In genomic region chr21:34614443-34614692, GRCh38 we compare ENCODE assay signal across 8 cellular contexts. TPM values are rescaled to one million over a fixed set of nuclear protein-coding genes. Genes with fewer than 3 reads are reported as not detected.
DNase-seq lines count a peak whose midpoint lies in the region; ATAC-seq and TF ChIP-seq lines count a peak whose summit lies in the region.

No MANE protein-coding gene starts in this region.

- TF ChIP-seq CTCF in heart left ventricle (IDR thresholded peaks at IDR 0.05) (no peak), lower leg skin (IDR thresholded peaks at IDR 0.05) (no peak), upper lobe of left lung (IDR thresholded peaks at IDR 0.05) (no peak)

- TF ChIP-seq POLR2A in heart left ventricle (IDR thresholded peaks at IDR 0.05) (no peak), lower leg skin (IDR thresholded peaks at IDR 0.05) (no peak), upper lobe of left lung (IDR thresholded peaks at IDR 0.05) (no peak)

- H3K9ac ChIP-seq in adipocyte (ENCODE audit: low read length) = peak overlapping the region; percentile 85

- TF ChIP-seq EP300 in upper lobe of left lung (IDR thresholded peaks at IDR 0.05) = no peak

- no peaks in the 10 kb centered on the region for H3K9me3 ChIP-seq in heart left ventricle
- H3K9me3 ChIP-seq in adipocyte (ENCODE audit: control insufficient read depth, low read length) = no peaks in the 10 kb centered on the region
- no peaks in the 10 kb centered on the region for H3K9me3 ChIP-seq in upper lobe of left lung

- H3K36me3 ChIP-seq in heart left ventricle (no peaks in the 10 kb centered on the region), adipocyte (ENCODE audit: control insufficient read depth, insufficient read depth, low read length, severe bottlenecking) (no peaks in the 10 kb centered on the region), upper lobe of left lung (no peaks in the 10 kb centered on the region)

- DNase-seq in heart left ventricle (peak in 1 of 5 donors; percentile 40), Right ventricle myocardium superior (no peak), adipocyte (ENCODE audit: low read depth) (peak; percentile 46), lower leg skin (ENCODE audit: low spot score in 2 of 2) (no peak), upper lobe of left lung (no peak), epidermal melanocyte (ENCODE audit: insufficient read length, low spot score) (no peak), occipital lobe (lab: John Stamatoyannopoulos, UW) (no peak)

- peak in 1 of 4 donors; percentile 6 for ATAC-seq in heart left ventricle
- no peak for ATAC-seq in Right ventricle myocardium superior (ENCODE audit: poor library complexity)
- no peak for ATAC-seq in upper lobe of left lung (ENCODE audit: low FRiP score in 2 of 2)
- ATAC-seq in HG03378 (IDR thresholded peaks at IDR 0.05; ENCODE audit: unreplicated experiment) = no peak

- H3K27me3 ChIP-seq in heart left ventricle (no peaks in the 10 kb centered on the region), adipocyte (replicated peaks; ENCODE audit: control insufficient read depth, insufficient read depth, low read length) (no peaks in the 10 kb centered on the region), upper lobe of left lung (no peaks in the 10 kb centered on the region)

- peak overlapping the region; percentile 56 to 99 (median 82) for H3K4me3 ChIP-seq in heart left ventricle
- peak overlapping the region; percentile 92 for H3K4me3 ChIP-seq in adipocyte (ENCODE audit: low read length)
- peak overlapping the region; percentile 76 for H3K4me3 ChIP-seq in lower leg skin (ENCODE audit: low read depth, poor library complexity, severe bottlenecking)
- peak overlapping the region; percentile 63 to 96 (median 94) for H3K4me3 ChIP-seq in upper lobe of left lung

- H3K4me1 ChIP-seq in heart left ventricle (peaks cover 3 to 49% (median 26%) of the 10 kb centered on the region in 12 donors), adipocyte (ENCODE audit: control insufficient read depth, insufficient read depth, low read length) (peaks cover 6% of the 10 kb centered on the region), upper lobe of left lung (peaks cover 16 to 30% (median 20%) of the 10 kb centered on the region in 4 donors)

- WGBS in heart left ventricle, 4 donors = 0 to 1% (median 0%) methylated on average over 10 to 33 of the region's 33 CpGs
- 0% methylated on average over 4 of the region's 33 CpGs; no CpG with 5 or more reads in 1 of the 2 donors for WGBS in lower leg skin, 2 donors
- WGBS in upper lobe of left lung, 2 donors = 0 to 1% methylated on average over 11 to 17 of the region's 33 CpGs

- peak overlapping the region in 11 of 12 donors; percentile 58 to 95 (median 89) for H3K27ac ChIP-seq in heart left ventricle
- peak overlapping the region in 3 of 4 donors; percentile 80 to 93 (median 91) for H3K27ac ChIP-seq in upper lobe of left lung

- intact Hi-C loops in heart left ventricle (cut with DNase I) = loop anchor here in 1 of 10 donors (5.0 kb wide), 1 partner anchor 92 kb away; no protein-coding TSS in a partner anchor
- intact Hi-C loops in Right ventricle myocardium superior (cut with DNase I) = loop anchor here (10.0 kb wide), 1 partner anchor 700 kb away; the partner anchor contains the start of gene ATP5PO
- intact Hi-C loops in lower leg skin (cut with DNase I; ENCODE audit: low total_unique reads) = no loop called here

RNA-seq across cellular contexts. Expression of gene RCAN1, which starts 0.5 kb away (rescaled TPM):
- total RNA-seq in heart left ventricle (100 to 1,000 TPM in 1 of 9 donors, 10 to 100 TPM in 8; 33.7 to 102 (median 57.6) TPM), Right ventricle myocardium superior (36.0 TPM), lower leg skin (10 to 100 TPM; 18.8 to 29.0 (median 19.4) TPM), upper lobe of left lung (10 to 100 TPM; 24.7 to 36.2 (median 29.4) TPM), occipital lobe (56.8 TPM)
- 10 to 100 TPM; 56.3 to 99.1 TPM for polyA plus RNA-seq in heart left ventricle

RNA-seq across cellular contexts. Expression of gene CLIC6, which starts 54.4 kb away (rescaled TPM):
- total RNA-seq in heart left ventricle (10 to 100 TPM in 1 of 9 donors, 1 to 10 TPM in 8; 2.6 to 15.7 (median 7.5) TPM), Right ventricle myocardium superior (7.7 TPM), lower leg skin (1 to 10 TPM; 2.1 to 5.9 (median 3.3) TPM), upper lobe of left lung (10 to 100 TPM in 4 of 6 donors, 1 to 10 TPM in 2; 6.2 to 42.6 (median 13.8) TPM), occipital lobe (0.31 TPM)
- polyA plus RNA-seq in heart left ventricle = 1 to 10 TPM; 5.5 to 8.4 TPM
